Comparison of ENCODE assay signal across 13 cellular contexts in genomic region chr7:130207642-130208041, GRCh38. TPM values are rescaled to one million over a fixed set of nuclear protein-coding genes. Genes with fewer than 3 reads are reported as not detected.
DNase-seq lines count a peak whose midpoint lies in the region; ATAC-seq and TF ChIP-seq lines count a peak whose summit lies in the region.
"Had no signal": no experiment of that assay in that cellular context is flagged by ENCODE, and none has a peak within 500 bp of the region (broad histone marks: within the 10 kb centered on the region; RNA-seq: fewer than 3 reads in every experiment).

Gene SSMEM1, plus strand, starts transcription at chr7:130207860. Its CDS starts 51 bp downstream, at chr7:130207911.

- in situ Hi-C loops in astrocyte of the spinal cord (cut with HindIII; ENCODE audit: low sequenced_read_pairs): no loop called here

- H3K4me1 ChIP-seq in Loucy (ENCODE audit: insufficient read depth, low read length, poor library complexity, severe bottlenecking): peaks cover 12% of the 10 kb centered on the region
- peaks cover 11 to 14% of the 10 kb centered on the region in 2 donors for H3K4me1 ChIP-seq in naive thymus-derived CD4-positive, alpha-beta T cell (ENCODE audit: control insufficient read depth in 2 of 2, insufficient read depth in 2 of 2, low read length in 2 of 2)

- no peak for ATAC-seq in naive thymus-derived CD4-positive, alpha-beta T cell
- ATAC-seq in HG03565 (IDR thresholded peaks at IDR 0.05; ENCODE audit: unreplicated experiment) (no peak), left cardiac atrium (no peak), GM19467 (IDR thresholded peaks at IDR 0.05; ENCODE audit: unreplicated experiment) (no peak)

- no peaks in the 10 kb centered on the region for H3K36me3 ChIP-seq in BJ (ENCODE audit: control insufficient read depth, insufficient read depth, low read length)
- H3K36me3 ChIP-seq in Loucy (ENCODE audit: insufficient read depth, low read length): no peaks in the 10 kb centered on the region
- peaks cover 0 to 5% (median 4%) of the 10 kb centered on the region in 3 experiments for H3K36me3 ChIP-seq in naive thymus-derived CD4-positive, alpha-beta T cell (ENCODE audit: control insufficient read depth in 2 of 3, insufficient read depth in 3 of 3, low read length in 3 of 3)
- H3K36me3 ChIP-seq: thoracic aorta had no signal

- H3K9me3 ChIP-seq in Loucy (ENCODE audit: insufficient read depth, low read depth, low read length): no peaks in the 10 kb centered on the region
- H3K9me3 ChIP-seq in naive thymus-derived CD4-positive, alpha-beta T cell (ENCODE audit: control insufficient read depth in 2 of 3, low read length in 3 of 3): no peaks in the 10 kb centered on the region
- H3K9me3 ChIP-seq: thoracic aorta had no signal

- H3K4me3 ChIP-seq in BJ (ENCODE audit: low read depth, low read length) (no peak within 1 kb of the TSS), Loucy (ENCODE audit: low read length, poor library complexity, severe bottlenecking) (no peak within 1 kb of the TSS), astrocyte of the spinal cord (ENCODE audit: low read depth, low read length) (no peak within 1 kb of the TSS)
- no peak within 1 kb of the TSS for H3K4me3 ChIP-seq in naive thymus-derived CD4-positive, alpha-beta T cell (ENCODE audit: low read length)
- H3K4me3 ChIP-seq: thoracic aorta had no signal

- CTCF ChIA-PET in BJ (lab: Yijun Ruan, JAX): no interaction called here
- CTCF ChIA-PET in naive thymus-derived CD4-positive, alpha-beta T cell (lab: Charles Lee): interaction anchor here (1.1 kb wide), 1 partner anchor 551 kb away, joined by 3 read pairs; no protein-coding TSS in a partner anchor

- no peaks in the 10 kb centered on the region for H4K20me1 ChIP-seq in Loucy (ENCODE audit: insufficient read depth, low read length, poor library complexity, severe bottlenecking)

- H3K27me3 Mint-ChIP-seq in naive thymus-derived CD4-positive, alpha-beta T cell: peaks cover 0 to 16% (median 6%) of the 10 kb centered on the region in 5 donors

- H3K9ac ChIP-seq in Loucy (ENCODE audit: low read depth, low read length, poor library complexity, severe bottlenecking): no peak within 1 kb of the TSS

- DNase-seq in BJ (ENCODE audit: low read depth) (peak; percentile 14), astrocyte of the spinal cord (ENCODE audit: low read depth, low spot score) (peak; percentile 33), left cardiac atrium (no peak), NCI-H1105 treated with DMSO at 0.1 percent for 48 hours (lab: John Stamatoyannopoulos, UW) (no peak)
- no peak for DNase-seq in naive thymus-derived CD4-positive, alpha-beta T cell
- DNase-seq: activated effector memory CD4-positive, alpha-beta T cell treated with anti-CD3 and anti-CD28 coated beads, Interleukin-2, amount 50 U/mL, for 16 hours; NCI-H446 treated with DMSO at 0.1 percent for 48 hours; occipital lobe had no signal

- peak within 1 kb of the TSS in 6 of 10 donors; percentile 24 to 61 (median 51) for H3K4me3 Mint-ChIP-seq in naive thymus-derived CD4-positive, alpha-beta T cell

- H2AFZ ChIP-seq in Loucy (ENCODE audit: low read length): peak within 1 kb of the TSS; percentile 42

- no peaks in the 10 kb centered on the region for H3F3A ChIP-seq in Loucy (ENCODE audit: low read depth)

- intact Hi-C loops in naive thymus-derived CD4-positive, alpha-beta T cell (cut with micrococcal nuclease): loop anchor here (5.0 to 10.0 kb wide), 4 partner anchors 185 to 983 kb away; partner anchors contain the start of genes AHCYL2 (in 1 of the 2), CEP41 (in 1 of the 2) and NRF1 (in 1 of the 2)
- intact Hi-C loops in left cardiac atrium (cut with DNase I): no loop called here

- H3K4me1 Mint-ChIP-seq in naive thymus-derived CD4-positive, alpha-beta T cell: peaks cover 9 to 29% (median 25%) of the 10 kb centered on the region in 7 donors

- no peak within 1 kb of the TSS for H3K27ac ChIP-seq in naive thymus-derived CD4-positive, alpha-beta T cell (ENCODE audit: low read depth, low read length)
- H3K27ac ChIP-seq: thoracic aorta had no signal

- no peaks in the 10 kb centered on the region for H3K27me3 ChIP-seq in BJ (ENCODE audit: control insufficient read depth, insufficient read depth, low read length)
- H3K27me3 ChIP-seq in Loucy (ENCODE audit: insufficient read depth, low read length, poor library complexity, severe bottlenecking): no peaks in the 10 kb centered on the region
- H3K27me3 ChIP-seq in naive thymus-derived CD4-positive, alpha-beta T cell (ENCODE audit: control insufficient read depth in 2 of 2, insufficient read depth in 2 of 2, low read length in 2 of 2): peaks cover 0 to under 1% of the 10 kb centered on the region in 2 donors

- no peak within 1 kb of the TSS for H3K4me2 ChIP-seq in Loucy (ENCODE audit: low read depth, low read length, poor library complexity, severe bottlenecking)

- POLR2A ChIA-PET in BJ (lab: Charles Lee): no interaction called here
- POLR2A ChIA-PET in naive thymus-derived CD4-positive, alpha-beta T cell (lab: Charles Lee): no interaction called here

- no peak for TF ChIP-seq CTCF in BJ (IDR thresholded peaks at IDR 0.05; ENCODE audit: insufficient read depth, low read depth, low read length)
- TF ChIP-seq CTCF in Loucy (conservative IDR thresholded peaks at IDR 0.05; ENCODE audit: low read length): no peak
- TF ChIP-seq CTCF in astrocyte of the spinal cord (IDR thresholded peaks at IDR 0.05; ENCODE audit: low read depth, low read length): no peak

- no peaks in the 10 kb centered on the region for H3K9me2 ChIP-seq in Loucy (replicated peaks; ENCODE audit: low read depth, low read length)

- peak within 1 kb of the TSS in 2 of 9 donors; percentile 32 for H3K27ac Mint-ChIP-seq in naive thymus-derived CD4-positive, alpha-beta T cell

- peaks cover 22% of the 10 kb centered on the region for H3K79me2 ChIP-seq in Loucy (ENCODE audit: insufficient read depth, low read length)

- H3K36me3 Mint-ChIP-seq in naive thymus-derived CD4-positive, alpha-beta T cell: peaks cover 4 to 9% (median 5%) of the 10 kb centered on the region in 5 donors

- no peaks in the 10 kb centered on the region for H3K9me3 Mint-ChIP-seq in naive thymus-derived CD4-positive, alpha-beta T cell

RNA-seq across cellular contexts. Expression of gene SSMEM1, which starts in this region (rescaled TPM):
- 0.06 TPM in 1 of 2 replicates, not detected in the other for polyA plus RNA-seq in BJ (2011; rRNA removed)
- polyA minus RNA-seq in BJ (2011; rRNA and poly(A)+ RNA removed): not detected in 2 replicates
- not detected for total RNA-seq in naive thymus-derived CD4-positive, alpha-beta T cell
- polyA plus RNA-seq in naive thymus-derived CD4-positive, alpha-beta T cell: not detected
- total RNA-seq in left cardiac atrium: not detected
- total RNA-seq: dermis microvascular lymphatic vessel endothelial cell, thoracic aorta had no signal

Comparison
In these comparisons a context has a peak if more than half of its experiments do, and no peak if none do; other contexts are left out.
1. Peak in DNase-seq in BJ; RNA of the gene not detected or under 1 TPM.
2. intact Hi-C loops: an anchor here in naive thymus-derived CD4-positive, alpha-beta T cell (5.0 to 10.0 kb wide); none called in left cardiac atrium.